Comparison of ENCODE assay signal across 8 cellular contexts in genomic region chr11:95229199-95230053, GRCh38. TPM values are rescaled to one million over a fixed set of nuclear protein-coding genes. Genes with fewer than 3 reads are reported as not detected.
DNase-seq lines count a peak whose midpoint lies in the region; ATAC-seq and TF ChIP-seq lines count a peak whose summit lies in the region.

No MANE protein-coding gene starts in this region.

- H3K27me3 ChIP-seq in HAP-1 (ENCODE audit: low read depth), result no peaks in the 10 kb centered on the region
- no peaks in the 10 kb centered on the region for H3K27me3 ChIP-seq in parathyroid adenoma (ENCODE audit: control insufficient read depth, insufficient read depth, low read length)

- H3K4me2 ChIP-seq in parathyroid adenoma (ENCODE audit: low read length), result peak overlapping the region; percentile 48

- H3K9me3 ChIP-seq in HAP-1 (no peaks in the 10 kb centered on the region), parathyroid adenoma (ENCODE audit: control insufficient read depth, low read length) (no peaks in the 10 kb centered on the region)

- peak overlapping the region; percentile 94 for H3K4me3 Mint-ChIP-seq in T-helper 2 cell treated with Interferon-gamma antibody and Interleukin-4, amounts not matched to agents 5 μg/mL and 100 μg/mL, for 36 hours

- H2AFZ ChIP-seq in parathyroid adenoma, result no peak overlapping the region

- peaks cover 31% of the 10 kb centered on the region for H3K4me1 ChIP-seq in HAP-1
- peaks cover 4% of the 10 kb centered on the region for H3K4me1 ChIP-seq in parathyroid adenoma

- in situ Hi-C loops in HAP-1 (cut with MboI; ENCODE audit: low sequenced_read_pairs), result no loop called here

- H3K4me3 ChIP-seq in AG04449 (ENCODE audit: low read depth, low read length) (peak overlapping the region; percentile 66), HAP-1 (peak overlapping the region; percentile 55), fibroblast of mammary gland (ENCODE audit: control insufficient read depth, low read depth, low read length) (peak overlapping the region; percentile 59), parathyroid adenoma (ENCODE audit: low read depth, low read length) (peak overlapping the region; percentile 72)

- ATAC-seq in GM21447 (IDR thresholded peaks at IDR 0.05; ENCODE audit: unreplicated experiment), result no peak

- H3K27ac ChIP-seq in parathyroid adenoma, result peak overlapping the region; percentile 83

- H3K36me3 Mint-ChIP-seq in T-helper 2 cell treated with Interferon-gamma antibody and Interleukin-4, amounts not matched to agents 5 μg/mL and 100 μg/mL, for 36 hours (ENCODE audit: low read depth), result peaks cover 13% of the 10 kb centered on the region

- H3K79me2 ChIP-seq in parathyroid adenoma, result peaks cover 6% of the 10 kb centered on the region

- CTCF ChIA-PET in AG04449 (lab: Yijun Ruan, JAX), result interaction anchor here (0.9 to 4.4 kb wide), 4 partner anchors 20 to 535 kb away, joined by 3 to 31 read pairs (median 3); no protein-coding TSS in a partner anchor

- H3K4me1 Mint-ChIP-seq in T-helper 2 cell treated with Interferon-gamma antibody and Interleukin-4, amounts not matched to agents 5 μg/mL and 100 μg/mL, for 36 hours (ENCODE audit: low read depth), result peaks cover 37% of the 10 kb centered on the region

- POLR2A ChIA-PET in AG04449 (lab: Yijun Ruan, JAX), result interaction anchor here (0.6 kb wide), 1 partner anchor 162 kb away, joined by 3 read pairs; no protein-coding TSS in a partner anchor

- peak overlapping the region; percentile 1 for H3K9ac ChIP-seq in parathyroid adenoma

- H3K9me3 Mint-ChIP-seq in T-helper 2 cell treated with Interferon-gamma antibody and Interleukin-4, amounts not matched to agents 5 μg/mL and 100 μg/mL, for 36 hours, result peaks cover 4% of the 10 kb centered on the region

- H3K27ac Mint-ChIP-seq in T-helper 2 cell treated with Interferon-gamma antibody and Interleukin-4, amounts not matched to agents 5 μg/mL and 100 μg/mL, for 36 hours, result peak overlapping the region; percentile 83

- peaks cover 9% of the 10 kb centered on the region for H3K27me3 Mint-ChIP-seq in T-helper 2 cell treated with Interferon-gamma antibody and Interleukin-4, amounts not matched to agents 5 μg/mL and 100 μg/mL, for 36 hours (ENCODE audit: low read depth)

- DNase-seq in AG04449 (ENCODE audit: low read depth, low spot score) (no peak), HAP-1 (ENCODE audit: low spot score in 2 of 2) (peak in 1 of 2 experiments; percentile 51), fibroblast of mammary gland (ENCODE audit: low read depth) (peak; percentile 42), GM10266 (ENCODE audit: extremely low spot score) (no peak), mucosa of gallbladder (ENCODE audit: low spot score) (no peak)
- no peak for DNase-seq in T-helper 2 cell treated with Interferon-gamma antibody and Interleukin-4, amounts not matched to agents 5 μg/mL and 100 μg/mL, for 36 hours (ENCODE audit: low spot score)

- H3K36me3 ChIP-seq in HAP-1 (replicated peaks) (no peaks in the 10 kb centered on the region), parathyroid adenoma (ENCODE audit: control insufficient read depth, insufficient read depth, low read length) (no peaks in the 10 kb centered on the region)

- no peak for TF ChIP-seq CTCF in AG04449 (IDR thresholded peaks at IDR 0.05; ENCODE audit: insufficient read depth, low read length, missing control alignments)
- no peak for TF ChIP-seq CTCF in fibroblast of mammary gland (conservative IDR thresholded peaks at IDR 0.05; ENCODE audit: control insufficient read depth, insufficient read depth, low read depth, low read length)
- no peak for TF ChIP-seq CTCF in parathyroid adenoma (IDR thresholded peaks at IDR 0.05)
- no peak for TF ChIP-seq CTCF in GM10266 (IDR thresholded peaks at IDR 0.05; ENCODE audit: control insufficient read depth, insufficient read depth, low read depth, missing control alignments)

RNA-seq across cellular contexts. Expression of gene SESN3, which starts 1.6 kb away (rescaled TPM):
- total RNA-seq in mucosa of gallbladder, result 46.9 TPM
